ENCODE assay signal across 19 cellular contexts in genomic region chr17:30086896-30087295, GRCh38.
"Had no signal": no experiment of that assay in that cellular context is flagged by ENCODE, and none has a peak within 500 bp of the region (broad histone marks: within the 10 kb centered on the region; RNA-seq: fewer than 3 reads in every experiment).

No MANE protein-coding gene starts in this region.

- H3K9me3 Mint-ChIP-seq: nephron progenitor cell; stimulated activated effector memory CD8-positive, alpha-beta T cell treated with anti-CD3 and anti-CD28 coated beads, Interleukin-12 subunit alpha, Interleukin-12 subunit beta, amount 100 ng/mL, for 72 hours; type B pancreatic cell had no signal

- H3K36me3 Mint-ChIP-seq: stimulated activated effector memory CD8-positive, alpha-beta T cell treated with anti-CD3 and anti-CD28 coated beads, Interleukin-12 subunit alpha, Interleukin-12 subunit beta, amount 100 ng/mL, for 72 hours; type B pancreatic cell had no signal

- H3K36me3 ChIP-seq: prostate gland, right lobe of liver, suprapubic skin, thyroid gland, uterus had no signal

- H3K4me1 ChIP-seq: foreskin keratinocyte, parathyroid adenoma, prostate gland, right lobe of liver, suprapubic skin, thyroid gland, uterus had no signal

- H3K27me3 ChIP-seq: right lobe of liver, thyroid gland, uterus had no signal

- DNase-seq: dermis blood vessel endothelial cell; erythroblast; foreskin keratinocyte; left colon; left ventricle myocardium superior; mesendoderm; naive thymus-derived CD4-positive, alpha-beta T cell; nephron progenitor cell; right lobe of liver; stimulated activated CD4-positive, alpha-beta T cell treated with anti-CD3 and anti-CD28 coated beads, Interleukin-4, amount 100 ng/mL, for 1 hour; stimulated activated CD8-positive, alpha-beta memory T cell treated with anti-CD3 and anti-CD28 coated beads, Interleukin-4, amount 100 ng/mL, for 48 hours; stimulated activated naive CD8-positive, alpha-beta T cell treated with anti-CD3 and anti-CD28 coated beads, Interleukin-15, Interleukin-2, amounts not matched to agents 100 U/mL and 50 U/mL, for 24 hours; thyroid gland; uterus had no signal

- H3K4me3 Mint-ChIP-seq: naive thymus-derived CD4-positive, alpha-beta T cell; nephron progenitor cell; stimulated activated effector memory CD8-positive, alpha-beta T cell treated with anti-CD3 and anti-CD28 coated beads, Interleukin-12 subunit alpha, Interleukin-12 subunit beta, amount 100 ng/mL, for 72 hours; type B pancreatic cell had no signal

- H3K9me3 ChIP-seq: prostate gland, right lobe of liver, suprapubic skin, thyroid gland, uterus had no signal

- H3K4me3 ChIP-seq: prostate gland, right lobe of liver, suprapubic skin, thyroid gland, uterus had no signal

- H3K27ac Mint-ChIP-seq: nephron progenitor cell; stimulated activated effector memory CD8-positive, alpha-beta T cell treated with anti-CD3 and anti-CD28 coated beads, Interleukin-12 subunit alpha, Interleukin-12 subunit beta, amount 100 ng/mL, for 72 hours; type B pancreatic cell had no signal

- H3K27ac ChIP-seq: foreskin keratinocyte, parathyroid adenoma, prostate gland, right lobe of liver, suprapubic skin, thyroid gland, uterus had no signal

- H3K4me1 Mint-ChIP-seq: stimulated activated effector memory CD8-positive, alpha-beta T cell treated with anti-CD3 and anti-CD28 coated beads, Interleukin-12 subunit alpha, Interleukin-12 subunit beta, amount 100 ng/mL, for 72 hours had no signal
